9 cellular contexts compared by ENCODE assay signal in the genomic region with DNA sequence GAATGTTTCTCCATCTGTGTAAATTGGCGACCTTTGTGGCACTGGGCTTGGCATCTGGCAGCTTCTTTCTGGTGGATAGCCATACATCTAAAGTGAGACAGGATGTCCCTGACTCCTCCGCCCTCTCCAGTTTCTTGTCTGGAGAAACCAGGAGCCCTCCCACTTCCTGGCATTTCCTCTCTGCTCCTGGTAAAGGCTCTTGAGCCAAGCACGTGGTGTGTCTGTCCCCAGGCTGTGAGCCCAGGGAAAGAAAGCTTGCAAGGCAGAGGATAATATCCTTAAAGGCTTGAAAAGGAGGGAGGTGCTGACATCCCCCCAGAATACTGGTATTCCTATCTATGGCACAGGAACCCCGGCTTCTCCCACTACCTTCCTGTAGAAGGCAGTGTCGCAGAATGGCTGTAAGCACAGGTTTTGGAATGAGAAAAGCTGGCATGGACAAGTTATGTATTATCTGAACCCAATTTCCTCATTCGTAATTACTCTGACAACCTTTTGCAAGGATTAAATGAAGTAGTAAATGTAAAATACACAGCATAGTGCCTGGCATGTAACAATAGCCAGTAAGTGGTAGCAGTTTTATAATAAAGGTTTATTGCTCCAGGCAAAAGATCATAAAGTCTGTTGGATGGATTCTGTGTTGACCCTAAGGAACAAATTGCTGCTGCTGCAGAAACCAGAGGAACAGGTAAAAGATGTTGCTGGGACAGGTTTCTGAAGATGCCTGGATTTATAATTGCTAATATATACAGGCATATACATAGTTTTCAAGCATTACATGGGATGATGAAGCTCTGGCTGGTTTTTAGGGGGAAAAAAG. TPM values are rescaled to one million over a fixed set of nuclear protein-coding genes. Genes with fewer than 3 reads are reported as not detected.
DNase-seq lines count a peak whose midpoint lies in the region; ATAC-seq and TF ChIP-seq lines count a peak whose summit lies in the region.
"Had no signal": no experiment of that assay in that cellular context is flagged by ENCODE, and none has a peak within 500 bp of the region (broad histone marks: within the 10 kb centered on the region; RNA-seq: fewer than 3 reads in every experiment).

No MANE protein-coding gene starts in this region.

- DNase-seq in DMS53 (lab: John Stamatoyannopoulos, UW) (peak; percentile 71), WTC11 (ENCODE audit: low spot score) (no peak), Right ventricle myocardium superior (peak; percentile 63), psoas muscle (peak in 1 of 2 donors; percentile 59), SIG-M5 (lab: John Stamatoyannopoulos, UW) (no peak), neural progenitor cell (ENCODE audit: low spot score) (no peak)
- no peak for DNase-seq in activated naive CD4-positive, alpha-beta T cell treated with Interleukin-2 at 50 U/mL for 16 hours
- DNase-seq: activated naive CD8-positive, alpha-beta T cell treated with anti-CD3 and anti-CD28 coated beads, Interleukin-2, amount 10 ng/mL, durations not matched to agents 7 days and 5 days had no signal

- POLR2A ChIA-PET in WTC11 (lab: Charles Lee): no interaction called here

- CTCF ChIA-PET in WTC11 (lab: Charles Lee): interaction anchor here (0.6 to 1.2 kb wide), 2 partner anchors 73 to 745 kb away, joined by 5 to 6 read pairs; no protein-coding TSS in a partner anchor

- H3K27ac Mint-ChIP-seq in WTC11 (no peak overlapping the region), neural progenitor cell (no peak overlapping the region)
- H3K27ac Mint-ChIP-seq: activated naive CD8-positive, alpha-beta T cell treated with anti-CD3 and anti-CD28 coated beads, Interleukin-2, amount 10 ng/mL, durations not matched to agents 7 days and 5 days had no signal

- H3K4me2 ChIP-seq in neural progenitor cell: no peak overlapping the region

- H4K20me1 ChIP-seq in neural progenitor cell (ENCODE audit: low read depth): no peaks in the 10 kb centered on the region

- H3K4me3 Mint-ChIP-seq in WTC11 (no peak overlapping the region), neural progenitor cell (no peak overlapping the region)
- H3K4me3 Mint-ChIP-seq: activated naive CD8-positive, alpha-beta T cell treated with anti-CD3 and anti-CD28 coated beads, Interleukin-2, amount 10 ng/mL, durations not matched to agents 7 days and 5 days had no signal

- H3K9me3 ChIP-seq in psoas muscle (no peaks in the 10 kb centered on the region), neural progenitor cell (ENCODE audit: low read depth) (no peaks in the 10 kb centered on the region)

- no peaks in the 10 kb centered on the region for H3F3A ChIP-seq in neural progenitor cell (ENCODE audit: low read depth)

- TF ChIP-seq CTCF in WTC11 (IDR thresholded peaks at IDR 0.05): no peak
- peak; percentile 1 for TF ChIP-seq CTCF in psoas muscle (IDR thresholded peaks at IDR 0.05)
- TF ChIP-seq CTCF in neural progenitor cell (IDR thresholded peaks at IDR 0.05): no peak

- no peak overlapping the region for H2AFZ ChIP-seq in neural progenitor cell (replicated peaks)

- WGBS in psoas muscle, 3 donors: 28 to 41% (median 36%) methylated on average over 6 of the region's 6 CpGs

- peaks cover 6% of the 10 kb centered on the region for H3K27me3 Mint-ChIP-seq in WTC11 (ENCODE audit: low read depth)
- peaks cover 3% of the 10 kb centered on the region for H3K27me3 Mint-ChIP-seq in neural progenitor cell (ENCODE audit: insufficient read depth, low read depth)

- no peak overlapping the region for H3K4me3 ChIP-seq in psoas muscle
- no peak overlapping the region for H3K4me3 ChIP-seq in neural progenitor cell

- H3K36me3 ChIP-seq in psoas muscle (ENCODE audit: insufficient read depth in 1 of 2, low read depth in 1 of 2) (no peaks in the 10 kb centered on the region), neural progenitor cell (no peaks in the 10 kb centered on the region)

- peak; percentile 72 for ATAC-seq in WTC11
- peak; percentile 76 for ATAC-seq in Right ventricle myocardium superior (ENCODE audit: poor library complexity)
- peak; percentile 43 to 81 (median 72) for ATAC-seq in psoas muscle
- no peak for ATAC-seq in HG02852 (IDR thresholded peaks at IDR 0.05; ENCODE audit: unreplicated experiment)

- H3K4me1 Mint-ChIP-seq in WTC11 (peaks cover 5% of the 10 kb centered on the region; the same call in 1 of the 2 replicates), neural progenitor cell (peaks cover 13% of the 10 kb centered on the region)
- H3K4me1 Mint-ChIP-seq: activated naive CD8-positive, alpha-beta T cell treated with anti-CD3 and anti-CD28 coated beads, Interleukin-2, amount 10 ng/mL, durations not matched to agents 7 days and 5 days had no signal

- no peaks in the 10 kb centered on the region for H3K9me3 Mint-ChIP-seq in WTC11
- H3K9me3 Mint-ChIP-seq in neural progenitor cell: no peaks in the 10 kb centered on the region
- H3K9me3 Mint-ChIP-seq: activated naive CD8-positive, alpha-beta T cell treated with anti-CD3 and anti-CD28 coated beads, Interleukin-2, amount 10 ng/mL, durations not matched to agents 7 days and 5 days had no signal

- no peak overlapping the region for H3K9ac ChIP-seq in neural progenitor cell

- H3K36me3 Mint-ChIP-seq in WTC11 (no peaks in the 10 kb centered on the region), neural progenitor cell (no peaks in the 10 kb centered on the region)
- H3K36me3 Mint-ChIP-seq: activated naive CD8-positive, alpha-beta T cell treated with anti-CD3 and anti-CD28 coated beads, Interleukin-2, amount 10 ng/mL, durations not matched to agents 7 days and 5 days had no signal

- peaks cover 20% of the 10 kb centered on the region for H3K4me1 ChIP-seq in psoas muscle
- peaks cover 6% of the 10 kb centered on the region for H3K4me1 ChIP-seq in neural progenitor cell

- H3K79me2 ChIP-seq in neural progenitor cell (ENCODE audit: low read depth): no peaks in the 10 kb centered on the region

- H3K27ac ChIP-seq in psoas muscle (no peak overlapping the region), neural progenitor cell (no peak overlapping the region)

- intact Hi-C loops in Right ventricle myocardium superior (cut with DNase I): no loop called here
- intact Hi-C loops in psoas muscle (cut with DNase I): no loop called here

- no peaks in the 10 kb centered on the region for H3K27me3 ChIP-seq in psoas muscle (ENCODE audit: insufficient read depth in 3 of 3, low read length in 2 of 3)
- no peaks in the 10 kb centered on the region for H3K27me3 ChIP-seq in neural progenitor cell

TF ChIP-seq in WTC11, 78 proteins besides CTCF, POLR2A, EP300 and RAD21:
- TF ChIP-seq NR1H2 (CRISPR knock-in tag; IDR thresholded peaks at IDR 0.05): no peak
- TF ChIP-seq, protein P1, sequence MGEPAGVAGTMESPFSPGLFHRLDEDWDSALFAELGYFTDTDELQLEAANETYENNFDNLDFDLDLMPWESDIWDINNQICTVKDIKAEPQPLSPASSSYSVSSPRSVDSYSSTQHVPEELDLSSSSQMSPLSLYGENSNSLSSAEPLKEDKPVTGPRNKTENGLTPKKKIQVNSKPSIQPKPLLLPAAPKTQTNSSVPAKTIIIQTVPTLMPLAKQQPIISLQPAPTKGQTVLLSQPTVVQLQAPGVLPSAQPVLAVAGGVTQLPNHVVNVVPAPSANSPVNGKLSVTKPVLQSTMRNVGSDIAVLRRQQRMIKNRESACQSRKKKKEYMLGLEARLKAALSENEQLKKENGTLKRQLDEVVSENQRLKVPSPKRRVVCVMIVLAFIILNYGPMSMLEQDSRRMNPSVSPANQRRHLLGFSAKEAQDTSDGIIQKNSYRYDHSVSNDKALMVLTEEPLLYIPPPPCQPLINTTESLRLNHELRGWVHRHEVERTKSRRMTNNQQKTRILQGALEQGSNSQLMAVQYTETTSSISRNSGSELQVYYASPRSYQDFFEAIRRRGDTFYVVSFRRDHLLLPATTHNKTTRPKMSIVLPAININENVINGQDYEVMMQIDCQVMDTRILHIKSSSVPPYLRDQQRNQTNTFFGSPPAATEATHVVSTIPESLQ (CRISPR knock-in tag; IDR thresholded peaks at IDR 0.05): no peak

RNA-seq across cellular contexts. Expression of a gene that starts 11.8 kb away (rescaled TPM):
- total RNA-seq in WTC11 (2021) (0.18 to 0.37 TPM (median 0.22 TPM) in 3 replicates), Right ventricle myocardium superior (6.0 TPM), psoas muscle (1 to 10 TPM; 2.2 to 4.5 (median 3.7) TPM), neural progenitor cell (ENCODE audit: low replicate concordance) (not detected in 2 replicates)
- 1 to 10 TPM; 2.2 to 3.4 (median 2.6) TPM for polyA plus RNA-seq in psoas muscle

Comparison
In these comparisons a context has a peak if more than half of its experiments do, and no peak if none do; other contexts are left out.
1. DNase-seq: peak in DMS53 (single experiment) and Right ventricle myocardium superior (single experiment); none in WTC11 (single experiment), activated naive CD4-positive, alpha-beta T cell treated with Interleukin-2 at 50 U/mL for 16 hours (single experiment), SIG-M5 (single experiment) and neural progenitor cell (single experiment).